In the genomic region with DNA sequence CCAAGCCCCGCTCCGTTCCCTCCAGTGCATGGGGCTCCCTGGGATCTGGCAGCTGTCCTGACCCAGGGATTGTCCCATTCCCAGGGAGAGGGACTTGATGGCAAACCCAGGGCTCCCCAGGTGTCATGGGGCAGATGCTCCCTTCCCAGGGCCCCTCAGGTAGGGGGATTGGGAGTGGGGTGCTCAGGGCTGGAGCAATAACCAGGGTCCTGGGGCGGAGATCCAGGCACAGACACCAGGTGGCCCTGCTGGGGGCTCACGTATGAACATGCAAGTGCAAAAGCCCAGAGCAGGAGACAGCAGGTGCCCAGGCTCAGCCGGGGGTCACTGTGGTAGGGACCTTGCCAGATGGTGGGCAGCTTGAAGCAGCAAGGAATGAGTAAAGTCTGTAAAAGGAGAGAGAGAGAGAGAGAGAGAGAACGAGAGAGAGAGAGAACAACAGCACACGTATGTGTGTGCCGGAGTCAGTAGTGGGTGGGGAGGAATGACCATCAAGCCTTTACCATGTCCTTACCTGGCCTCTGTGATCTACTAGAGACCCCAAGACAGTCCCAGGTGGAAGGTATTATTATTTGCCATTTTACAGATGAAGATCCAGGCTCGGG, we compare ENCODE assay signal across 20 cellular contexts. TPM values are rescaled to one million over a fixed set of nuclear protein-coding genes. Genes with fewer than 3 reads are reported as not detected.
"Had no signal": no experiment of that assay in that cellular context is flagged by ENCODE, and none has a peak within 500 bp of the region (broad histone marks: within the 10 kb centered on the region; RNA-seq: fewer than 3 reads in every experiment).

No MANE protein-coding gene starts in this region.

- H3K9me3 ChIP-seq: pancreas had no signal

- H3K27ac ChIP-seq: brain microvascular endothelial cell, dorsolateral prefrontal cortex, foreskin keratinocyte, pancreas, sigmoid colon had no signal

- H3K4me1 ChIP-seq: foreskin keratinocyte, pancreas, sigmoid colon had no signal

- DNase-seq: activated CD4-positive, alpha-beta memory T cell treated with anti-CD3 and anti-CD28 coated beads, Interleukin-2, amount 10 ng/mL, durations not matched to agents 7 days and 5 days; activated CD4-positive, alpha-beta T cell treated with anti-CD3 and anti-CD28 coated beads for 48 hours; activated CD4-positive, CD25-positive, alpha-beta regulatory T cell; activated CD8-positive, alpha-beta memory T cell treated with anti-CD3 and anti-CD28 coated beads, Interleukin-2, amount 10 ng/mL, durations not matched to agents 7 days and 5 days; activated naive CD4-positive, alpha-beta T cell treated with anti-CD3 and anti-CD28 coated beads for 36 hours; activated naive CD8-positive, alpha-beta T cell treated with anti-CD3 and anti-CD28 coated beads, Interleukin-2, amount 50 U/mL, for 24 hours; brain microvascular endothelial cell; central memory CD4-positive, alpha-beta T cell; dorsolateral prefrontal cortex; foreskin keratinocyte; hippocampal formation; midbrain; stimulated activated CD4-positive, alpha-beta T cell treated with anti-CD3 and anti-CD28 coated beads, Interleukin-4, amount 100 ng/mL, for 24 hours; T-cell had no signal

- H3K4me3 ChIP-seq: dorsolateral prefrontal cortex, lung, pancreas, sigmoid colon had no signal

- H3K36me3 ChIP-seq: brain microvascular endothelial cell, pancreas, sigmoid colon had no signal

RNA-seq across cellular contexts. Expression of gene MPPED1, which starts 19.3 kb away (rescaled TPM):
- total RNA-seq: activated CD4-positive, alpha-beta memory T cell treated with anti-CD3 and anti-CD28 coated beads, Interleukin-2, amount 10 ng/mL, durations not matched to agents 7 days and 5 days; activated CD8-positive, alpha-beta memory T cell treated with anti-CD3 and anti-CD28 coated beads, Interleukin-2, amount 10 ng/mL, durations not matched to agents 7 days and 5 days; activated naive CD4-positive, alpha-beta T cell treated with anti-CD3 and anti-CD28 coated beads for 36 hours; aorta; epithelial cell of proximal tubule; fibroblast of lung; foreskin keratinocyte; pancreas; sigmoid colon; T-cell had no signal

RNA-seq across cellular contexts. Expression of gene SCUBE1, which starts 49.3 kb away (rescaled TPM):
- total RNA-seq: activated naive CD4-positive, alpha-beta T cell treated with anti-CD3 and anti-CD28 coated beads for 36 hours; epithelial cell of proximal tubule; foreskin keratinocyte had no signal
